ENCODE assay signal across 8 cellular contexts in genomic region chr9:4740623-4741364, GRCh38. TPM values are rescaled to one million over a fixed set of nuclear protein-coding genes. Genes with fewer than 3 reads are reported as not detected.
DNase-seq lines count a peak whose midpoint lies in the region; ATAC-seq and TF ChIP-seq lines count a peak whose summit lies in the region.

AK3 (minus strand) TSS chr9:4741202; CDS start chr9:4741087, 115 bp downstream.

- H3K9me3 Mint-ChIP-seq in activated naive CD4-positive, alpha-beta T cell treated with anti-CD3 and anti-CD28 coated beads for 36 hours: peaks cover 1% of the 10 kb centered on the region

- peak within 1 kb of the TSS; percentile 91 for H3K4me3 Mint-ChIP-seq in activated naive CD4-positive, alpha-beta T cell treated with anti-CD3 and anti-CD28 coated beads for 36 hours

- H3K36me3 ChIP-seq in gastroesophageal sphincter: no peaks in the 10 kb centered on the region

- ATAC-seq in gastroesophageal sphincter: peak; percentile 98

- WGBS in gastroesophageal sphincter (ENCODE audit: low coverage in 1 of 2), 2 donors: 0% methylated on average over 2 to 8 of the region's 84 CpGs

- DNase-seq in GM03348 (ENCODE audit: low spot score): peak; percentile 95
- peak; percentile 9 for DNase-seq in GOT3 (lab: John Stamatoyannopoulos, UW)
- DNase-seq in SK-N-DZ (ENCODE audit: low spot score): peak; percentile 70
- peak; percentile 90 for DNase-seq in activated naive CD4-positive, alpha-beta T cell treated with anti-CD3 and anti-CD28 coated beads for 36 hours
- DNase-seq in nucleus accumbens (lab: John Stamatoyannopoulos, UW): peak in 54 of 56 donors; percentile 22 to 87 (median 68)
- peak; percentile 75 for DNase-seq in superior temporal gyrus (ENCODE audit: extremely low spot score)

- TF ChIP-seq EP300 in gastroesophageal sphincter (IDR thresholded peaks at IDR 0.05): no peak

- peak; percentile 89 to 92 for TF ChIP-seq POLR2A in gastroesophageal sphincter (IDR thresholded peaks at IDR 0.05)

- peaks cover 55% of the 10 kb centered on the region for H3K4me1 Mint-ChIP-seq in activated naive CD4-positive, alpha-beta T cell treated with anti-CD3 and anti-CD28 coated beads for 36 hours (ENCODE audit: low read depth)

- no peaks in the 10 kb centered on the region for H3K27me3 ChIP-seq in gastroesophageal sphincter

- intact Hi-C loops in activated naive CD4-positive, alpha-beta T cell treated with anti-CD3 and anti-CD28 coated beads for 36 hours (cut with micrococcal nuclease): loop anchor here (1.0 to 10.0 kb wide), 9 partner anchors 36 to 1216 kb away; partner anchors contain the start of genes CDC37L1, PLPP6 and RCL1

- peak within 1 kb of the TSS; percentile 64 to 93 for H3K4me3 ChIP-seq in gastroesophageal sphincter

- peaks cover 12% of the 10 kb centered on the region for H3K36me3 Mint-ChIP-seq in activated naive CD4-positive, alpha-beta T cell treated with anti-CD3 and anti-CD28 coated beads for 36 hours (ENCODE audit: low read depth)

- H3K27ac ChIP-seq in gastroesophageal sphincter: peak within 1 kb of the TSS; percentile 71 to 97 (median 96)

- peak within 1 kb of the TSS; percentile 89 for H3K27ac Mint-ChIP-seq in activated naive CD4-positive, alpha-beta T cell treated with anti-CD3 and anti-CD28 coated beads for 36 hours

- CTCF ChIA-PET in activated naive CD4-positive, alpha-beta T cell treated with anti-CD3 and anti-CD28 coated beads for 36 hours (lab: Charles Lee): interaction anchor here (0.6 to 2.1 kb wide), 14 partner anchors 14 to 144 kb away, joined by 3 to 11 read pairs (median 3); partner anchors contain the start of genes CDC37L1 and PLPP6

- no peaks in the 10 kb centered on the region for H3K9me3 ChIP-seq in gastroesophageal sphincter

- H3K27me3 Mint-ChIP-seq in activated naive CD4-positive, alpha-beta T cell treated with anti-CD3 and anti-CD28 coated beads for 36 hours (ENCODE audit: low read depth): no peaks in the 10 kb centered on the region

- H3K4me1 ChIP-seq in gastroesophageal sphincter: peaks cover 0 to 47% (median 11%) of the 10 kb centered on the region in 3 donors

- TF ChIP-seq CTCF in LNCAP (IDR thresholded peaks at IDR 0.05) (peak; percentile 33; the same call in 1 of the 2 replicates), gastroesophageal sphincter (IDR thresholded peaks at IDR 0.05) (peak in 3 of 4 experiments; percentile 46 to 69 (median 47))

RNA-seq across cellular contexts. Expression of gene AK3, which starts in this region (rescaled TPM):
- polyA plus RNA-seq in SK-N-DZ (2014; cell fraction: cytosol; rRNA removed): 30.0 and 30.1 TPM in 2 replicates
- polyA plus RNA-seq in SK-N-DZ (2014; cell fraction: nucleus; rRNA removed): 47.7 and 56.8 TPM in 2 replicates
- total RNA-seq in activated naive CD4-positive, alpha-beta T cell treated with anti-CD3 and anti-CD28 coated beads for 36 hours: 10 to 100 TPM; 50.2 to 50.9 TPM
- 100 to 1,000 TPM; 104 to 139 (median 119) TPM for total RNA-seq in gastroesophageal sphincter

Comparison
In these comparisons a context has a peak if more than half of its experiments do, and no peak if none do; other contexts are left out.
1. Peak in every context shown above with its lines: DNase-seq, ATAC-seq, H3K4me3 ChIP-seq and H3K27ac ChIP-seq.
2. DNase-seq: peak in every context shown above with its lines; median percentile 95 in GM03348; 90 in activated naive CD4-positive, alpha-beta T cell treated with anti-CD3 and anti-CD28 coated beads for 36 hours; 75 in superior temporal gyrus; 70 in SK-N-DZ; 68 in nucleus accumbens; 9 in GOT3.